In the genomic region with DNA sequence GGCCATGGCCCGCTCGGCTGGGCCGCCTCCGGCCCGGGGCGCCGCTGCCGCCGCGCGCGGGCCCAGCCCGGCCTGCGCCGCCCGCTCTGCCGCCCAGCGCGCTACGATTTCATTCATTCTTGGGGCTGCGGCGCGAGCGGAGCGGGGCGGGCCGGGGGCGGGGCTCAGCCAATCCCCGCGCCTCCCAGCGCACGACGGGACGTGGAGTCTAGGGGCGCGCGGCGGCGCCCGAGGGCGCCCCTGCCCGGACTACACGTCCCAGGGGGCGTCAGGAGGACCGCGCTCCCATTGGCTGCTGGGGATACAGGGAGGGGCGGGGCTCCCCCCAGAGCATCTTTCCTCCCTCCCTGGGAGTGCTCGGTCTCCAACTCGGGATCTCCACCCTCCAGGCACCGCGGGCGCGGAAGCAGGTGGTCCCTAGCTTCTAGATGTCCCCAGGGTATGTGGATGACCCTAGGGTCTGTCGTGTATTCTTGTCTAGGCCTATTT, we compare ENCODE assay signal across 9 cellular contexts. TPM values are rescaled to one million over a fixed set of nuclear protein-coding genes. Genes with fewer than 3 reads are reported as not detected.
DNase-seq lines count a peak whose midpoint lies in the region; ATAC-seq and TF ChIP-seq lines count a peak whose summit lies in the region.
"Had no signal": no experiment of that assay in that cellular context is flagged by ENCODE, and none has a peak within 500 bp of the region (broad histone marks: within the 10 kb centered on the region; RNA-seq: fewer than 3 reads in every experiment).

No MANE protein-coding gene starts in this region.

- peak overlapping the region; percentile 33 for H3K4me3 Mint-ChIP-seq in activated T-helper 17 cell treated with anti-CD3 and anti-CD28 coated beads, Interleukin-2, amount 50 U/mL, for 72 hours

- no peak overlapping the region for H2BK5ac ChIP-seq in trophoblast cell (ENCODE audit: low read depth, low read length, poor library complexity)

- no peak overlapping the region for H2BK12ac ChIP-seq in trophoblast cell (ENCODE audit: low read length)

- no peak overlapping the region for H2AFZ ChIP-seq in trophoblast cell (ENCODE audit: insufficient read depth, low read length, poor library complexity)

- H3K23ac ChIP-seq in trophoblast cell (ENCODE audit: low read length), result no peak overlapping the region

- peak overlapping the region; percentile 64 for H3K4me3 ChIP-seq in HUES64 (ENCODE audit: low read length)
- peak overlapping the region; percentile 14 for H3K4me3 ChIP-seq in trophoblast cell (ENCODE audit: low read depth, low read length)

- H2BK120ac ChIP-seq in trophoblast cell (ENCODE audit: insufficient read depth, low read length, poor library complexity), result no peak overlapping the region

- H3K4ac ChIP-seq in trophoblast cell (ENCODE audit: low read depth, low read length), result no peak overlapping the region

- under 1% methylated on average over 54 of the region's 54 CpGs for WGBS in HUES64
- WGBS in trophoblast cell (ENCODE audit: extremely low coverage, insufficient coverage, insufficient read length), result no CpG with 5 or more reads among the region's 54 CpGs

- no peak overlapping the region for H4K91ac ChIP-seq in trophoblast cell (ENCODE audit: low read depth, low read length)

- no peaks in the 10 kb centered on the region for H3K79me2 ChIP-seq in trophoblast cell (ENCODE audit: control insufficient read depth, insufficient read depth, low read length, poor library complexity)
- H3K79me2 ChIP-seq: parathyroid adenoma had no signal

- H3K4me2 ChIP-seq in trophoblast cell (ENCODE audit: low read length), result peak overlapping the region; percentile 72

- peak; percentile 84 for DNase-seq in ACHN
- DNase-seq in RPMI7951 (ENCODE audit: low read depth), result peak; percentile 82
- DNase-seq in foreskin keratinocyte, result peak in 1 of 2 donors; percentile 50
- DNase-seq in trophoblast cell, result peak in 1 of 2 donors; percentile 18

- no peak overlapping the region for H4K8ac ChIP-seq in trophoblast cell (ENCODE audit: low read depth, low read length)

- H3K18ac ChIP-seq in trophoblast cell (ENCODE audit: low read length), result no peak overlapping the region

- no peak overlapping the region for H4K12ac ChIP-seq in trophoblast cell (ENCODE audit: low read depth, low read length)

- H2AK5ac ChIP-seq in trophoblast cell (ENCODE audit: low read length), result no peak overlapping the region

- no peaks in the 10 kb centered on the region for H3K79me1 ChIP-seq in trophoblast cell (ENCODE audit: low read length)

- H3K36me3 Mint-ChIP-seq in activated T-helper 17 cell treated with anti-CD3 and anti-CD28 coated beads, Interleukin-2, amount 50 U/mL, for 72 hours (ENCODE audit: low read depth), result no peaks in the 10 kb centered on the region

- H3K36me3 ChIP-seq in HUES64 (ENCODE audit: insufficient read depth, low read length), result no peaks in the 10 kb centered on the region
- H3K36me3 ChIP-seq in trophoblast cell (ENCODE audit: control insufficient read depth in 1 of 2, insufficient read depth in 2 of 2, low read length in 2 of 2), result no peaks in the 10 kb centered on the region

- H3K27ac ChIP-seq in HUES64 (ENCODE audit: low read depth, low read length), result no peak overlapping the region
- no peak overlapping the region for H3K27ac ChIP-seq in foreskin keratinocyte
- no peak overlapping the region for H3K27ac ChIP-seq in trophoblast cell (ENCODE audit: low read depth, low read length)
- H3K27ac ChIP-seq: parathyroid adenoma had no signal

- in situ Hi-C loops in ACHN (cut with HindIII; ENCODE audit: low pct_ligation_motif_present, low pct_unique_long_range_greater_than_20kb, low sequenced_read_pairs), result no loop called here

- H3K9ac ChIP-seq in HUES64 (ENCODE audit: low read depth, low read length) (no peak overlapping the region), trophoblast cell (ENCODE audit: low read length) (no peak overlapping the region)
- H3K9ac ChIP-seq: parathyroid adenoma had no signal

- peak; percentile 21 for TF ChIP-seq CTCF in foreskin keratinocyte (conservative IDR thresholded peaks at IDR 0.05)

- ATAC-seq in GM19023 (IDR thresholded peaks at IDR 0.05; ENCODE audit: unreplicated experiment), result peak; percentile 72
- ATAC-seq in activated T-helper 17 cell treated with anti-CD3 and anti-CD28 coated beads, Interleukin-2, amount 50 U/mL, for 72 hours (replicated peaks), result peak; percentile 67
- peak; percentile 57 for ATAC-seq in foreskin keratinocyte
- ATAC-seq in HG03378 (IDR thresholded peaks at IDR 0.05; ENCODE audit: unreplicated experiment), result no peak

- H3K14ac ChIP-seq in trophoblast cell (ENCODE audit: low read length), result no peak overlapping the region

- H3K27me3 ChIP-seq in HUES64 (ENCODE audit: insufficient read depth, low read length) (peaks cover 45% of the 10 kb centered on the region), foreskin keratinocyte (peaks cover 21% of the 10 kb centered on the region), trophoblast cell (ENCODE audit: insufficient read depth, low read length) (peaks cover 25% of the 10 kb centered on the region)

- H3K9me3 Mint-ChIP-seq in activated T-helper 17 cell treated with anti-CD3 and anti-CD28 coated beads, Interleukin-2, amount 50 U/mL, for 72 hours, result no peaks in the 10 kb centered on the region

- no peaks in the 10 kb centered on the region for H3K4me1 Mint-ChIP-seq in activated T-helper 17 cell treated with anti-CD3 and anti-CD28 coated beads, Interleukin-2, amount 50 U/mL, for 72 hours

- H3K4me1 ChIP-seq in HUES64 (ENCODE audit: insufficient read depth, low read length), result peaks cover 12% of the 10 kb centered on the region; the same call in 1 of the 2 replicates
- no peaks in the 10 kb centered on the region for H3K4me1 ChIP-seq in foreskin keratinocyte
- peaks cover 0 to 2% of the 10 kb centered on the region in 2 experiments for H3K4me1 ChIP-seq in trophoblast cell (ENCODE audit: control insufficient read depth in 1 of 2, insufficient read depth in 2 of 2, low read length in 2 of 2)

- peaks cover 36% of the 10 kb centered on the region for H3K27me3 Mint-ChIP-seq in activated T-helper 17 cell treated with anti-CD3 and anti-CD28 coated beads, Interleukin-2, amount 50 U/mL, for 72 hours

- no peak overlapping the region for H3K27ac Mint-ChIP-seq in activated T-helper 17 cell treated with anti-CD3 and anti-CD28 coated beads, Interleukin-2, amount 50 U/mL, for 72 hours

- H3K9me3 ChIP-seq in HUES64 (ENCODE audit: insufficient read depth, low read depth, low read length) (no peaks in the 10 kb centered on the region), trophoblast cell (ENCODE audit: insufficient read depth, low read depth, low read length) (no peaks in the 10 kb centered on the region)

RNA-seq across cellular contexts. Expression of gene DPF1, which starts 5.6 kb away (rescaled TPM):
- 10.9 TPM for polyA plus RNA-seq in HUES64 (2013, experiment 1 of 2)
- 7.2 TPM for polyA plus RNA-seq in HUES64 (2013, experiment 2 of 2)
- 1.7 and 3.0 TPM in 2 replicates for total RNA-seq in RPMI7951 (2014; rRNA removed; shearing (Covaris generic))
- total RNA-seq in activated T-helper 17 cell treated with anti-CD3 and anti-CD28 coated beads, Interleukin-2, amount 50 U/mL, for 72 hours, result 1 to 10 TPM in 1 of 2 donors, not detected in 1; 1.1 TPM
- total RNA-seq in foreskin keratinocyte, result 3.3 and 3.8 TPM in 2 replicates
- polyA plus RNA-seq in foreskin keratinocyte, result 3.4 and 4.2 TPM in 2 replicates
- 1.3 and 1.4 TPM in 2 replicates for polyA plus RNA-seq in trophoblast cell (2013)

RNA-seq across cellular contexts. Expression of gene PPP1R14A, which starts 26.5 kb away (rescaled TPM):
- polyA plus RNA-seq in HUES64 (2013, experiment 1 of 2), result 4.4 TPM
- 7.0 TPM for polyA plus RNA-seq in HUES64 (2013, experiment 2 of 2)
- total RNA-seq in RPMI7951 (2014; rRNA removed; shearing (Covaris generic)), result not detected in 2 replicates
- not detected for total RNA-seq in activated T-helper 17 cell treated with anti-CD3 and anti-CD28 coated beads, Interleukin-2, amount 50 U/mL, for 72 hours
- 2.3 and 4.2 TPM in 2 replicates for total RNA-seq in foreskin keratinocyte
- polyA plus RNA-seq in foreskin keratinocyte, result 15.0 and 18.4 TPM in 2 replicates
- polyA plus RNA-seq in trophoblast cell (2013), result 13.5 and 14.3 TPM in 2 replicates

RNA-seq across cellular contexts. Expression of gene SPINT2, which starts 34.7 kb away (rescaled TPM):
- 158 TPM for polyA plus RNA-seq in HUES64 (2013, experiment 1 of 2)
- 161 TPM for polyA plus RNA-seq in HUES64 (2013, experiment 2 of 2)
- total RNA-seq in RPMI7951 (2014; rRNA removed; shearing (Covaris generic)), result 0.48 TPM in 1 of 2 replicates, not detected in the other
- total RNA-seq in activated T-helper 17 cell treated with anti-CD3 and anti-CD28 coated beads, Interleukin-2, amount 50 U/mL, for 72 hours, result 10 to 100 TPM; 21.3 to 56.6 TPM
- total RNA-seq in foreskin keratinocyte, result 419 and 453 TPM in 2 replicates
- polyA plus RNA-seq in foreskin keratinocyte, result 616 and 683 TPM in 2 replicates
- polyA plus RNA-seq in trophoblast cell (2013), result 307 and 320 TPM in 2 replicates

Comparison
In these comparisons a context has a peak if more than half of its experiments do, and no peak if none do; other contexts are left out.
1. RNA of gene SPINT2, which starts 34.7 kb away (total RNA-seq): 419 to 453 TPM in foreskin keratinocyte and 21.3 to 56.6 TPM in activated T-helper 17 cell treated with anti-CD3 and anti-CD28 coated beads, Interleukin-2, amount 50 U/mL, for 72 hours; 0.48 TPM in RPMI7951; every median in the first group is over 10 times any median in the second.